Comparison of ENCODE assay signal across 1 cellular context in the genomic region with DNA sequence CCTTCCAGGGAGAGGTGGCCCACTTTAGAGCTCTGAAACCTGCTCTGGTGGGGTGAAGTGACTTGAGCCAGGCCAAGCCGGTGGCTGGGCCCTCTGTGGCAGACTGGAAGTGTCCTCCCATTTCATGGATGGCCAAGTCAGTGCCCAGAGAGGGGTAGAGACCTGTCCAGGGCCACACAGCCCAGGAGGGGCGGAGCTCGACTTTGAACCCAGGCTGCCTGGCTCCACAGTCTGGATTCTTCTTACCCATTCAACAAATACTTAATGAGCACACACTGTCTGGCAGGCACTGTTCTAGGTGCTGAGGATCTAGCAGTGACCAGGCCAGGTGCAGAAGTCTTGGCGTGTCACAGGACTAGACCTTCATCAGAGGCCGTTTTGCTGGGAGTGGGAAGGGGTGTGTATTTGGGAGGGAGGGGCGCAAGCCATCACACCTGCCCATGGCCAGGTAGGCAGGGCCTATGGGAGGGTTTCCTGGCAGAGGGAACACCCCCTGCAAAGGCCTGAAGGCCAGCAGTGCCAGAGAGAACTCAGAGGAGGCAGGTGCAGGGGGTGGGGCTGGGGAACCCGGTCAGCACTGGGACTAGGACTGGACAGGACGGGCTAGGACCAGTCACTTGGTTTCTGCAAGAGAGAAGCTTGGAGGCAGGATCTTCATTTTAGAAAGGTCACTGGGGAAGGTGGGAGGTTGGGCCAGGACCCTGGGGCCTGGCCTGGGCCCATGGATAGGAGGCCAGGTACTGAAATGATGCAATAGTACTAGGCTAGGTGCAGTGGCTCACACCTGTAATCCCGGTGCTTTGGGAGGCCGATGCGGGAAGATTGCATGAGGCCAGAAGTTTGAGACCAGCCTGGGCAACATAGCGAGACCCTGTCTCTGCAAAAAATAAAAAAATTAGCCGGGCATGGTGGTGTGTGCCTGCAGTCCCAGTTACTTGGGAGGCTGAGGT.
TF ChIP-seq lines count a peak whose summit lies in the region.

No MANE protein-coding gene starts in this region.

TF ChIP-seq in HCT116, 20 proteins besides CTCF, POLR2A, EP300 and RAD21 (continued from another document):
- no peak for TF ChIP-seq CBX3 (IDR thresholded peaks at IDR 0.05; ENCODE audit: low read depth)
- no peak for TF ChIP-seq ZFX (IDR thresholded peaks at IDR 0.05)
- no peak for TF ChIP-seq POLR2AphosphoS5 (IDR thresholded peaks at IDR 0.05; ENCODE audit: low read depth, low read length)
- TF ChIP-seq, protein P1, sequence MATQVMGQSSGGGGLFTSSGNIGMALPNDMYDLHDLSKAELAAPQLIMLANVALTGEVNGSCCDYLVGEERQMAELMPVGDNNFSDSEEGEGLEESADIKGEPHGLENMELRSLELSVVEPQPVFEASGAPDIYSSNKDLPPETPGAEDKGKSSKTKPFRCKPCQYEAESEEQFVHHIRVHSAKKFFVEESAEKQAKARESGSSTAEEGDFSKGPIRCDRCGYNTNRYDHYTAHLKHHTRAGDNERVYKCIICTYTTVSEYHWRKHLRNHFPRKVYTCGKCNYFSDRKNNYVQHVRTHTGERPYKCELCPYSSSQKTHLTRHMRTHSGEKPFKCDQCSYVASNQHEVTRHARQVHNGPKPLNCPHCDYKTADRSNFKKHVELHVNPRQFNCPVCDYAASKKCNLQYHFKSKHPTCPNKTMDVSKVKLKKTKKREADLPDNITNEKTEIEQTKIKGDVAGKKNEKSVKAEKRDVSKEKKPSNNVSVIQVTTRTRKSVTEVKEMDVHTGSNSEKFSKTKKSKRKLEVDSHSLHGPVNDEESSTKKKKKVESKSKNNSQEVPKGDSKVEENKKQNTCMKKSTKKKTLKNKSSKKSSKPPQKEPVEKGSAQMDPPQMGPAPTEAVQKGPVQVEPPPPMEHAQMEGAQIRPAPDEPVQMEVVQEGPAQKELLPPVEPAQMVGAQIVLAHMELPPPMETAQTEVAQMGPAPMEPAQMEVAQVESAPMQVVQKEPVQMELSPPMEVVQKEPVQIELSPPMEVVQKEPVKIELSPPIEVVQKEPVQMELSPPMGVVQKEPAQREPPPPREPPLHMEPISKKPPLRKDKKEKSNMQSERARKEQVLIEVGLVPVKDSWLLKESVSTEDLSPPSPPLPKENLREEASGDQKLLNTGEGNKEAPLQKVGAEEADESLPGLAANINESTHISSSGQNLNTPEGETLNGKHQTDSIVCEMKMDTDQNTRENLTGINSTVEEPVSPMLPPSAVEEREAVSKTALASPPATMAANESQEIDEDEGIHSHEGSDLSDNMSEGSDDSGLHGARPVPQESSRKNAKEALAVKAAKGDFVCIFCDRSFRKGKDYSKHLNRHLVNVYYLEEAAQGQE (IDR thresholded peaks at IDR 0.05; ENCODE audit: low read depth), result no peak
- TF ChIP-seq EGR1 (IDR thresholded peaks at IDR 0.05; ENCODE audit: low read depth), result no peak
- TF ChIP-seq, protein P2, sequence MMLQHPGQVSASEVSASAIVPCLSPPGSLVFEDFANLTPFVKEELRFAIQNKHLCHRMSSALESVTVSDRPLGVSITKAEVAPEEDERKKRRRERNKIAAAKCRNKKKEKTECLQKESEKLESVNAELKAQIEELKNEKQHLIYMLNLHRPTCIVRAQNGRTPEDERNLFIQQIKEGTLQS (IDR thresholded peaks at IDR 0.05), result no peak
- no peak for TF ChIP-seq SRF (IDR thresholded peaks at IDR 0.05; ENCODE audit: low read depth)
- TF ChIP-seq EZH2phosphoT487 (IDR thresholded peaks at IDR 0.05; ENCODE audit: borderline replicate concordance), result no peak
- no peak for TF ChIP-seq ELF1 (IDR thresholded peaks at IDR 0.05; ENCODE audit: borderline replicate concordance, low read depth)
- TF ChIP-seq ZNF274 (IDR thresholded peaks at IDR 0.05; ENCODE audit: low read depth, low read length), result no peak
- no peak for TF ChIP-seq JUND (IDR thresholded peaks at IDR 0.05)
- TF ChIP-seq FOSL1 (IDR thresholded peaks at IDR 0.05; ENCODE audit: low read depth), result no peak
